ENCODE assay signal across 13 cellular contexts in the genomic region with DNA sequence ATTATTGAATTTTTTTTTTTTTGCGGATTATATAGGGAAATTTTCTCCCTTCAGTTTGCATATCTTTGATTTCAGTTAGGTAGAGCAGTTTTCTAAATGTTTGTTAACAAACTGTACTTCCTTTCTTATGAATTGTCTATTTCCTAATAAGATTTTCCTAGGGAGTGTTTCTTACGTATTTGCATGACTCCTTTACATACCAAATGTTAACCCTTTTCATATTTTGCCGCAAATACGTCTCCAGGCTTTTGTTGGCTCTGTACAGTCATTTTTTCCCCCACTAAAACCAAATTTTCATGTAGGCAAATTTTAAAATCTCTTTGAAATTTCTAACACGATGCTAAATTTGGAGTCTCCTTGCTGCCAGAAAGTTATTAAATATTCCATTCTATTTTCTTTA. TPM values are rescaled to one million over a fixed set of nuclear protein-coding genes. Genes with fewer than 3 reads are reported as not detected.
A peak's percentile ranks its signal among the peaks of the same experiment; 100 is the strongest.
DNase-seq lines count a peak whose midpoint lies in the region; ATAC-seq, FAIRE-seq and TF ChIP-seq lines count a peak whose summit lies in the region.
"Had no signal": no experiment of that assay in that cellular context is flagged by ENCODE, and none has a peak within 500 bp of the region (broad histone marks: within the 10 kb centered on the region; RNA-seq: fewer than 3 reads in every experiment).

No MANE protein-coding gene starts in this region.

- TF ChIP-seq RAD21 in GM12878 (IDR thresholded peaks at IDR 0.05; ENCODE audit: insufficient read depth, low read depth, low read length), result no peak

- H3K4me1 ChIP-seq in GM12878 (ENCODE audit: control insufficient read depth, insufficient read depth, low read length) (no peaks in the 10 kb centered on the region), keratinocyte (ENCODE audit: control insufficient read depth, extremely low read depth, insufficient read depth, low read length) (peaks cover 31% of the 10 kb centered on the region), upper lobe of left lung (peaks cover 28 to 52% (median 39%) of the 10 kb centered on the region in 4 donors)

- no peak overlapping the region for H3K4me3 ChIP-seq in GM12878
- H3K4me3 ChIP-seq in keratinocyte (ENCODE audit: control insufficient read depth in 2 of 3, extremely low read depth in 1 of 3, insufficient read depth in 2 of 3, low read depth in 1 of 3, low read length in 3 of 3), result no peak overlapping the region
- H3K4me3 ChIP-seq in upper lobe of left lung, result no peak overlapping the region
- H3K4me3 ChIP-seq: pancreas had no signal

- H2AFZ ChIP-seq in GM12878 (ENCODE audit: control insufficient read depth, low read depth, low read length) (no peak overlapping the region), keratinocyte (ENCODE audit: control insufficient read depth, low read length) (no peak overlapping the region)

- CTCF ChIA-PET in GM12878 (lab: Yijun Ruan, JAX), result no interaction called here

- FAIRE-seq in GM12878 (lab: Jason Lieb, UNC), result no peak
- FAIRE-seq in keratinocyte (lab: Jason Lieb, UNC), result no peak
- FAIRE-seq: pancreas had no signal

- no peaks in the 10 kb centered on the region for H3K27me3 Mint-ChIP-seq in activated naive CD8-positive, alpha-beta T cell
- H3K27me3 Mint-ChIP-seq in activated naive CD8-positive, alpha-beta T cell treated with anti-CD3 and anti-CD28 coated beads for 36 hours, result no peaks in the 10 kb centered on the region

- no peaks in the 10 kb centered on the region for H3K9me3 ChIP-seq in GM12878 (replicated peaks; ENCODE audit: control insufficient read depth, insufficient read depth, low read length)
- H3K9me3 ChIP-seq in keratinocyte (ENCODE audit: control insufficient read depth, low read depth, low read length), result no peaks in the 10 kb centered on the region
- H3K9me3 ChIP-seq in upper lobe of left lung, result no peaks in the 10 kb centered on the region
- H3K9me3 ChIP-seq: pancreas had no signal

- H3K27me3 ChIP-seq in GM12878 (replicated peaks in 1 of 2; ENCODE audit: control insufficient read depth in 2 of 2, insufficient read depth in 2 of 2, low read length in 1 of 2) (peaks cover 0 to 9% of the 10 kb centered on the region in 2 experiments; a peak in 2 of 4 replicates), keratinocyte (ENCODE audit: control insufficient read depth, extremely low read depth, insufficient read depth, low read length) (no peaks in the 10 kb centered on the region), upper lobe of left lung (no peaks in the 10 kb centered on the region)
- H3K27me3 ChIP-seq: pancreas had no signal

- TF ChIP-seq EP300 in GM12878 (IDR thresholded peaks at IDR 0.05; ENCODE audit: borderline replicate concordance in 1 of 2, control insufficient read depth in 1 of 2, low read depth in 2 of 2, low read length in 2 of 2) (no peak), upper lobe of left lung (IDR thresholded peaks at IDR 0.05) (no peak)

- no peak for DNase-seq in activated naive CD8-positive, alpha-beta T cell treated with anti-CD3 and anti-CD28 coated beads for 36 hours
- DNase-seq in GM12878 (ENCODE audit: low read depth, low spot score), result no peak
- no peak for DNase-seq in keratinocyte (ENCODE audit: low read depth, low spot score)
- no peak for DNase-seq in upper lobe of left lung
- no peak for DNase-seq in NCI-H2227 (lab: John Stamatoyannopoulos, UW; ENCODE audit: unreplicated experiment)
- no peak for DNase-seq in NK-92 treated with Interleukin-12 subunit alpha and Interleukin-12 subunit beta, amount 100 ng/mL, for 24 hours (lab: John Stamatoyannopoulos, UW)
- DNase-seq in NCI-H2081 (lab: John Stamatoyannopoulos, UW), result no peak
- DNase-seq: NCI-H2227 treated with DMSO at 0.1 percent for 48 hours; stimulated activated CD4-positive, alpha-beta T cell treated with anti-CD3 and anti-CD28 coated beads, Interleukin-4, amount 100 ng/mL, for 24 hours had no signal

- dilution Hi-C loops in keratinocyte (cut with MboI; ENCODE audit: extremely low pct_ligation_motif_present, low sequenced_read_pairs), result no loop called here

- 6% methylated on average over 5 of the region's 5 CpGs for WGBS in GM12878 (ENCODE audit: insufficient coverage, insufficient replicate concordance, low lambda C conversion rate, missing lambda C conversion rate)
- WGBS in upper lobe of left lung, 2 donors, result 38 to 43% methylated on average over 5 of the region's 5 CpGs

- in situ Hi-C loops in GM12878 (cut with MboI), result no loop called here

- no peaks in the 10 kb centered on the region for H3K9me3 Mint-ChIP-seq in activated naive CD8-positive, alpha-beta T cell (ENCODE audit: low read depth)
- H3K9me3 Mint-ChIP-seq in activated naive CD8-positive, alpha-beta T cell treated with anti-CD3 and anti-CD28 coated beads for 36 hours, result no peaks in the 10 kb centered on the region

- H4K20me1 ChIP-seq in GM12878 (ENCODE audit: control insufficient read depth, insufficient read depth), result no peaks in the 10 kb centered on the region; the same call in 1 of the 2 replicates
- H4K20me1 ChIP-seq in keratinocyte (ENCODE audit: control insufficient read depth, extremely low read depth, insufficient read depth, low read length), result no peaks in the 10 kb centered on the region

- H3K4me1 Mint-ChIP-seq in activated naive CD8-positive, alpha-beta T cell (ENCODE audit: low read depth), result peaks cover 27% of the 10 kb centered on the region
- peaks cover 25% of the 10 kb centered on the region for H3K4me1 Mint-ChIP-seq in activated naive CD8-positive, alpha-beta T cell treated with anti-CD3 and anti-CD28 coated beads for 36 hours

- H3K79me2 ChIP-seq in GM12878 (ENCODE audit: control insufficient read depth, insufficient read depth, low read length), result no peaks in the 10 kb centered on the region
- peaks cover 19% of the 10 kb centered on the region for H3K79me2 ChIP-seq in keratinocyte (ENCODE audit: control insufficient read depth, insufficient read depth, low read length)

- peak overlapping the region; percentile 77 for H3K4me3 Mint-ChIP-seq in activated naive CD8-positive, alpha-beta T cell
- no peak overlapping the region for H3K4me3 Mint-ChIP-seq in activated naive CD8-positive, alpha-beta T cell treated with anti-CD3 and anti-CD28 coated beads for 36 hours

- TF ChIP-seq POLR2A in GM12878 (IDR thresholded peaks at IDR 0.05; ENCODE audit: low read depth, low read length) (no peak), upper lobe of left lung (IDR thresholded peaks at IDR 0.05) (no peak)

- H3K9ac ChIP-seq in GM12878 (ENCODE audit: control insufficient read depth, insufficient read depth, low read length), result no peak overlapping the region
- H3K9ac ChIP-seq in keratinocyte (ENCODE audit: control insufficient read depth, extremely low read depth, insufficient read depth, low read length), result peak overlapping the region; percentile 47

- H3K4me2 ChIP-seq in GM12878 (ENCODE audit: control insufficient read depth, insufficient read depth), result no peak overlapping the region
- H3K4me2 ChIP-seq in keratinocyte (ENCODE audit: control insufficient read depth, extremely low read depth, insufficient read depth, low read depth, low read length), result peak overlapping the region; percentile 69

- no peaks in the 10 kb centered on the region for H3K9me1 ChIP-seq in keratinocyte (ENCODE audit: control insufficient read depth, extremely low read depth, insufficient read depth, low read length)

- RAD21 ChIA-PET in GM12878 (lab: Charles Lee; ENCODE audit: unreplicated experiment), result no interaction called here

- peak overlapping the region; percentile 16 for H3K27ac Mint-ChIP-seq in activated naive CD8-positive, alpha-beta T cell
- H3K27ac Mint-ChIP-seq in activated naive CD8-positive, alpha-beta T cell treated with anti-CD3 and anti-CD28 coated beads for 36 hours, result no peak overlapping the region

- ATAC-seq in GM12878 (no peak), upper lobe of left lung (ENCODE audit: low FRiP score in 2 of 2) (no peak)
- ATAC-seq: left lobe of liver, Right ventricle myocardium inferior had no signal

- no peak for TF ChIP-seq CTCF in GM12878 (IDR thresholded peaks at IDR 0.05 in 2 of 3, conservative IDR thresholded peaks at IDR 0.05 in 1 of 3; ENCODE audit: control insufficient read depth in 2 of 3, extremely low read depth in 1 of 3, insufficient read depth in 1 of 3, low read depth in 3 of 3, low read length in 3 of 3)
- TF ChIP-seq CTCF in keratinocyte (optimal IDR thresholded peaks at IDR 0.05 in 1 of 3, IDR thresholded peaks at IDR 0.05 in 1 of 3, conservative IDR thresholded peaks at IDR 0.05 in 1 of 3; ENCODE audit: extremely low read depth in 1 of 3, insufficient read depth in 2 of 3, low read length in 3 of 3), result no peak
- TF ChIP-seq CTCF in upper lobe of left lung (IDR thresholded peaks at IDR 0.05), result no peak

- SMC1A ChIA-PET in GM12878 (lab: Charles Lee; ENCODE audit: uncharacterized antibody, unreplicated experiment), result no interaction called here

- BruUV-seq in GM12878 (replicated peaks; lab: Mats Ljungman, UMichigan), result no TSS peak

- POLR2A ChIA-PET in GM12878 (lab: Charles Lee), result no interaction called here

- H3K36me3 ChIP-seq in GM12878 (ENCODE audit: control insufficient read depth in 2 of 2, insufficient read depth in 2 of 2, low read length in 1 of 2) (no peaks in the 10 kb centered on the region), keratinocyte (ENCODE audit: control insufficient read depth in 2 of 2, extremely low read depth in 1 of 2, insufficient read depth in 2 of 2, low read length in 2 of 2) (no peaks in the 10 kb centered on the region), upper lobe of left lung (no peaks in the 10 kb centered on the region)
- H3K36me3 ChIP-seq: pancreas had no signal

- intact Hi-C loops in GM12878 (cut with micrococcal nuclease; ENCODE audit: unreplicated experiment), result no loop called here

- H3K36me3 Mint-ChIP-seq in activated naive CD8-positive, alpha-beta T cell, result no peaks in the 10 kb centered on the region
- H3K36me3 Mint-ChIP-seq in activated naive CD8-positive, alpha-beta T cell treated with anti-CD3 and anti-CD28 coated beads for 36 hours, result peaks cover 4% of the 10 kb centered on the region

- H3K27ac ChIP-seq in GM12878 (ENCODE audit: control insufficient read depth, insufficient read depth) (no peak overlapping the region), keratinocyte (ENCODE audit: control insufficient read depth, insufficient read depth, low read length) (peak overlapping the region; percentile 47), upper lobe of left lung (peak overlapping the region; percentile 46 to 95 (median 86))

RNA-seq across cellular contexts. Expression of a gene that starts 1.9 kb away (rescaled TPM):
- total RNA-seq in activated naive CD8-positive, alpha-beta T cell treated with anti-CD3 and anti-CD28 coated beads for 36 hours, result 1 to 10 TPM; 8.8 to 9.5 TPM
- 5.0 TPM in 2 replicates for total RNA-seq in GM12878 (2013; cell fraction: nucleolus; rRNA removed)
- total RNA-seq in GM12878 (2014; rRNA removed) (5.0 and 5.9 TPM in 2 replicates), GM12878 (2014; rRNA removed; fragmentation: Illumina TruSeq; extraction: Trizol) (3.5 and 4.1 TPM in 2 replicates), GM12878 (2021) (5.2 and 5.6 TPM in 2 replicates), upper lobe of left lung (10 to 100 TPM; 19.0 to 33.3 (median 29.5) TPM)
- polyA plus RNA-seq in GM12878 (2011; ENCODE audit: low read depth), result 1.2 TPM
- polyA plus RNA-seq in GM12878 (2011; rRNA removed) (3.9 and 4.4 TPM in 2 replicates), GM12878 (2014; fragmentation: Illumina TruSeq; extraction: Trizol) (2.9 and 3.8 TPM in 2 replicates), GM12878 (2014; fragmentation: Nextera tagmentation; extraction: Ambion mirVana) (1 to 10 TPM in 1 of 2 experiments, under 1 TPM in 1; 0.69 to 1.8 TPM), GM12878 (2014; rRNA removed) (4.4 and 5.0 TPM in 2 replicates), GM12878 (2016; fragmentation: Nextera tagmentation; extraction: Ambion mirVana) (1 to 10 TPM; 1.3 to 2.2 TPM), keratinocyte (3.8 to 5.5 TPM (median 5.0 TPM) in 3 replicates)
- 4.3 and 4.4 TPM in 2 replicates for polyA plus RNA-seq in GM12878 (2011; cell fraction: cytosol; rRNA removed)
- polyA plus RNA-seq in GM12878 (2011; cell fraction: nucleus; rRNA removed), result 2.6 and 4.1 TPM in 2 replicates
- polyA plus RNA-seq in GM12878 (2012), result 2.5 TPM in 2 replicates
- 1.8 and 2.6 TPM in 2 replicates for polyA minus RNA-seq in GM12878 (2011; rRNA and poly(A)+ RNA removed)
- polyA minus RNA-seq in GM12878 (2011; cell fraction: cytosol; rRNA and poly(A)+ RNA removed), result 2.0 TPM in 2 replicates
- 1.7 and 3.3 TPM in 2 replicates for polyA minus RNA-seq in GM12878 (2011; cell fraction: nucleus; rRNA and poly(A)+ RNA removed)
- polyA plus RNA-seq in keratinocyte (2011; ENCODE audit: low read depth), result 6.1 TPM
- 3.2 and 3.8 TPM in 2 replicates for polyA plus RNA-seq in keratinocyte (2011; cell fraction: cytosol; rRNA removed)
- 4.3 and 4.9 TPM in 2 replicates for polyA plus RNA-seq in keratinocyte (2011; cell fraction: nucleus; rRNA removed)
- 4.0 and 7.8 TPM in 2 replicates for polyA plus RNA-seq in keratinocyte (2012; ENCODE audit: low replicate concordance)
- 1.0 to 2.6 TPM (median 2.3 TPM) in 3 replicates for polyA minus RNA-seq in keratinocyte
- 4.0 TPM for polyA minus RNA-seq in keratinocyte (2011; cell fraction: cytosol; rRNA and poly(A)+ RNA removed)
- 1.7 and 2.5 TPM in 2 replicates for polyA minus RNA-seq in keratinocyte (2011; cell fraction: nucleus; rRNA and poly(A)+ RNA removed)

RNA-seq across cellular contexts. Expression of a gene that starts 17.4 kb away (rescaled TPM):
- 1 to 10 TPM; 2.7 to 3.2 TPM for total RNA-seq in activated naive CD8-positive, alpha-beta T cell treated with anti-CD3 and anti-CD28 coated beads for 36 hours
- total RNA-seq in GM12878 (2013; cell fraction: nucleolus; rRNA removed), result 0.94 and 1.3 TPM in 2 replicates
- total RNA-seq in GM12878 (2014; rRNA removed), result 0.44 and 0.73 TPM in 2 replicates
- 0.28 and 0.36 TPM in 2 replicates for total RNA-seq in GM12878 (2014; rRNA removed; fragmentation: Illumina TruSeq; extraction: Trizol)
- 0.56 and 0.67 TPM in 2 replicates for total RNA-seq in GM12878 (2021)
- polyA plus RNA-seq in GM12878 (2011; ENCODE audit: low read depth), result not detected
- polyA plus RNA-seq in GM12878 (2011; rRNA removed), result 0.19 and 0.20 TPM in 2 replicates
- polyA plus RNA-seq in GM12878 (2011; cell fraction: cytosol; rRNA removed), result 0.20 and 0.21 TPM in 2 replicates
- 0.30 and 0.32 TPM in 2 replicates for polyA plus RNA-seq in GM12878 (2011; cell fraction: nucleus; rRNA removed)
- 0.62 and 0.70 TPM in 2 replicates for polyA plus RNA-seq in GM12878 (2012)
- polyA plus RNA-seq in GM12878 (2014; fragmentation: Illumina TruSeq; extraction: Trizol), result 0.13 TPM in 1 of 2 replicates, not detected in the other
- polyA plus RNA-seq in GM12878 (2014; fragmentation: Nextera tagmentation; extraction: Ambion mirVana), result under 1 TPM; 0.07 to 0.08 TPM
- polyA plus RNA-seq in GM12878 (2014; rRNA removed), result 0.19 and 0.65 TPM in 2 replicates
- polyA plus RNA-seq in GM12878 (2016; fragmentation: Nextera tagmentation; extraction: Ambion mirVana), result under 1 TPM; 0.11 to 0.32 TPM
- 0.22 and 0.31 TPM in 2 replicates for polyA minus RNA-seq in GM12878 (2011; rRNA and poly(A)+ RNA removed)
- polyA minus RNA-seq in GM12878 (2011; cell fraction: cytosol; rRNA and poly(A)+ RNA removed), result 0.40 and 0.62 TPM in 2 replicates
- 0.48 and 1.1 TPM in 2 replicates for polyA minus RNA-seq in GM12878 (2011; cell fraction: nucleus; rRNA and poly(A)+ RNA removed)
- polyA plus RNA-seq in keratinocyte, result 0.34 to 0.79 TPM (median 0.50 TPM) in 3 replicates
- polyA plus RNA-seq in keratinocyte (2011; ENCODE audit: low read depth), result 0.36 TPM
- polyA plus RNA-seq in keratinocyte (2011; cell fraction: cytosol; rRNA removed), result 0.24 and 0.39 TPM in 2 replicates
- 0.45 and 0.60 TPM in 2 replicates for polyA plus RNA-seq in keratinocyte (2011; cell fraction: nucleus; rRNA removed)
- 0.69 and 1.0 TPM in 2 replicates for polyA plus RNA-seq in keratinocyte (2012; ENCODE audit: low replicate concordance)
- polyA minus RNA-seq in keratinocyte, result 0.13 to 0.40 TPM (median 0.22 TPM) in 3 replicates
- not detected for polyA minus RNA-seq in keratinocyte (2011; cell fraction: cytosol; rRNA and poly(A)+ RNA removed)
- polyA minus RNA-seq in keratinocyte (2011; cell fraction: nucleus; rRNA and poly(A)+ RNA removed), result 0.39 and 0.95 TPM in 2 replicates
- total RNA-seq in upper lobe of left lung, result 10 to 100 TPM in 5 of 6 donors, 1 to 10 TPM in 1; 8.9 to 20.2 (median 15.4) TPM

RNA-seq across cellular contexts. Expression of a gene that starts 44.0 kb away (rescaled TPM):
- 10 to 100 TPM; 36.1 to 42.9 TPM for total RNA-seq in activated naive CD8-positive, alpha-beta T cell treated with anti-CD3 and anti-CD28 coated beads for 36 hours
- total RNA-seq in GM12878 (2013; cell fraction: nucleolus; rRNA removed), result 27.1 and 29.8 TPM in 2 replicates
- 19.6 and 23.9 TPM in 2 replicates for total RNA-seq in GM12878 (2014; rRNA removed)
- 29.0 and 29.8 TPM in 2 replicates for total RNA-seq in GM12878 (2014; rRNA removed; fragmentation: Illumina TruSeq; extraction: Trizol)
- 30.8 and 32.2 TPM in 2 replicates for total RNA-seq in GM12878 (2021)
- polyA plus RNA-seq in GM12878 (2011; ENCODE audit: low read depth), result 13.1 TPM
- 40.7 and 53.1 TPM in 2 replicates for polyA plus RNA-seq in GM12878 (2011; rRNA removed)
- polyA plus RNA-seq in GM12878 (2011; cell fraction: cytosol; rRNA removed), result 17.5 and 23.3 TPM in 2 replicates
- polyA plus RNA-seq in GM12878 (2011; cell fraction: nucleus; rRNA removed), result 23.6 and 24.4 TPM in 2 replicates
- 17.2 and 19.6 TPM in 2 replicates for polyA plus RNA-seq in GM12878 (2012)
- polyA plus RNA-seq in GM12878 (2014; fragmentation: Illumina TruSeq; extraction: Trizol), result 31.7 and 39.4 TPM in 2 replicates
- polyA plus RNA-seq in GM12878 (2014; fragmentation: Nextera tagmentation; extraction: Ambion mirVana), result 10 to 100 TPM; 13.3 to 16.1 TPM
- polyA plus RNA-seq in GM12878 (2014; rRNA removed), result 18.3 and 21.8 TPM in 2 replicates
- polyA plus RNA-seq in GM12878 (2016; fragmentation: Nextera tagmentation; extraction: Ambion mirVana), result 10 to 100 TPM; 22.3 to 22.9 TPM
- polyA minus RNA-seq in GM12878 (2011; rRNA and poly(A)+ RNA removed), result 26.5 and 29.2 TPM in 2 replicates
- 9.6 and 11.1 TPM in 2 replicates for polyA minus RNA-seq in GM12878 (2011; cell fraction: cytosol; rRNA and poly(A)+ RNA removed)
- polyA minus RNA-seq in GM12878 (2011; cell fraction: nucleus; rRNA and poly(A)+ RNA removed), result 9.1 and 9.9 TPM in 2 replicates
- 2.9 to 7.5 TPM (median 5.0 TPM) in 3 replicates for polyA plus RNA-seq in keratinocyte
- polyA plus RNA-seq in keratinocyte (2011; ENCODE audit: low read depth), result 0.75 TPM
- polyA plus RNA-seq in keratinocyte (2011; cell fraction: cytosol; rRNA removed), result 1.8 and 3.3 TPM in 2 replicates
- 3.9 and 4.6 TPM in 2 replicates for polyA plus RNA-seq in keratinocyte (2011; cell fraction: nucleus; rRNA removed)
- 1.7 and 4.2 TPM in 2 replicates for polyA plus RNA-seq in keratinocyte (2012; ENCODE audit: low replicate concordance)
- 0.98 to 7.6 TPM (median 5.3 TPM) in 3 replicates for polyA minus RNA-seq in keratinocyte
- polyA minus RNA-seq in keratinocyte (2011; cell fraction: cytosol; rRNA and poly(A)+ RNA removed), result 1.5 TPM
- polyA minus RNA-seq in keratinocyte (2011; cell fraction: nucleus; rRNA and poly(A)+ RNA removed), result 1.7 and 3.5 TPM in 2 replicates
- total RNA-seq in upper lobe of left lung, result 10 to 100 TPM in 3 of 6 donors, 1 to 10 TPM in 3; 3.8 to 19.9 (median 10.9) TPM
